Comparison of ENCODE assay signal across 16 cellular contexts in the genomic region with DNA sequence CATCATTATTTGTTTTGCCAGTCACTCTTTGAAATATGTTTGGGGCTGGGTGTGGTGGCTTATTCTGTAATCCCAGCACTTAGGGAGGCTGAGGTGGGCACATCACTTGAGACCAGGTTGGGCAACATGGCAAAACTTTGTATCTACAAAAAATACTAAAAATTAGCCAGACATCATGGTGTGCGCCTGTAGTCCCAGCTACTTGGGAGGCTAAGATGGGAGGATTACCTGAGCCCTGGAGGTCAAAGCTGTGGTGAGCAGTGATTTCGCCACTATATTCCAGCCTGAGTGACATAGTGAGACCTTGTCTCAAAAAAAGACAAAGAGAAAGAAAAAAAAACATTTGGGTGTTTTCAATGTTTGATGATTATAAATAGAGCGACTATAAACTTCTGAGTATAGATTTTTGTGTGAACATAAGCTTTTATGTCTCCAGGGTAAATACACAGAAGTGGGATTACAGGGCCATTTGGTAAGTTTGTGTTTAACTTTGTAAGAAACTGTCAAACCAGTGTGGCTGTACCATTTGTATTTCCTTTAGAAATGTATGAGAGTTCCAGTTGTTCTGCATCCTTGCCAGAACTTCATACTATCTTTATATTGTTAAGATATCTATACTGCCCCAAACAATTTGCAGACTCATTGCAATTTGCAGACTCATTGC. TPM values are rescaled to one million over a fixed set of nuclear protein-coding genes. Genes with fewer than 3 reads are reported as not detected.
A peak's percentile ranks its signal among the peaks of the same experiment; 100 is the strongest.
DNase-seq lines count a peak whose midpoint lies in the region; ATAC-seq, FAIRE-seq and TF ChIP-seq lines count a peak whose summit lies in the region.
"Had no signal": no experiment of that assay in that cellular context is flagged by ENCODE, and none has a peak within 500 bp of the region (broad histone marks: within the 10 kb centered on the region; RNA-seq: fewer than 3 reads in every experiment).

No MANE protein-coding gene starts in this region.

- POLR2A ChIA-PET in HepG2 (lab: Yijun Ruan, JAX): no interaction called here
- POLR2A ChIA-PET in K562 (lab: Yijun Ruan, JAX): interaction anchor here (0.6 to 2.2 kb wide), 2 partner anchors 12 to 758 kb away, joined by 3 to 11 read pairs; no protein-coding TSS in a partner anchor

- H4K8ac ChIP-seq in trophoblast cell (ENCODE audit: low read depth, low read length): no peak overlapping the region

- 79% methylated on average over 3 of the region's 3 CpGs for WGBS in HepG2 (ENCODE audit: low lambda C conversion rate)
- 78% methylated on average over 3 of the region's 3 CpGs for WGBS in right lobe of liver (ENCODE audit: insufficient coverage, low coverage, low lambda C conversion rate, missing lambda C conversion rate)
- whole genome bisulfite sequencing in K562 (ENCODE audit: insufficient coverage, low coverage, missing lambda C conversion rate): 97% methylated on average over 3 of the region's 3 CpGs
- WGBS in trophoblast cell (ENCODE audit: extremely low coverage, insufficient coverage, insufficient read length): no CpG with 5 or more reads among the region's 3 CpGs

- H4K20me1 ChIP-seq in HepG2 (ENCODE audit: insufficient read depth, low read length) (peaks cover 67% of the 10 kb centered on the region), K562 (replicated peaks; ENCODE audit: control insufficient read depth, insufficient read depth, low read length) (no peaks in the 10 kb centered on the region; the same call in 1 of the 2 replicates)

- no peaks in the 10 kb centered on the region for H3K27me3 ChIP-seq in HepG2 (ENCODE audit: control insufficient read depth in 1 of 2, insufficient read depth in 2 of 2, low read length in 2 of 2)
- H3K27me3 ChIP-seq in right lobe of liver: no peaks in the 10 kb centered on the region
- H3K27me3 ChIP-seq in K562 (ENCODE audit: control insufficient read depth in 2 of 2, insufficient read depth in 2 of 2, low read length in 2 of 2): no peaks in the 10 kb centered on the region
- H3K27me3 ChIP-seq in trophoblast cell (ENCODE audit: insufficient read depth, low read length): no peaks in the 10 kb centered on the region
- no peaks in the 10 kb centered on the region for H3K27me3 ChIP-seq in brain microvascular endothelial cell (replicated peaks)
- H3K27me3 ChIP-seq in lower lobe of right lung (ENCODE audit: low read depth): no peaks in the 10 kb centered on the region
- H3K27me3 ChIP-seq: BLaER1 treated with 17β-estradiol and CSF1 and Interleukin-3, amounts not matched to agents 10 nM and 100 nM had no signal

- H4K12ac ChIP-seq in trophoblast cell (ENCODE audit: low read depth, low read length): no peak overlapping the region

- no peak overlapping the region for H2AFZ ChIP-seq in HepG2 (ENCODE audit: low read length)
- no peak overlapping the region for H2AFZ ChIP-seq in K562 (ENCODE audit: low read depth, low read length)
- no peak overlapping the region for H2AFZ ChIP-seq in trophoblast cell (ENCODE audit: insufficient read depth, low read length, poor library complexity)
- H2AFZ ChIP-seq: GM23338 had no signal

- no peak overlapping the region for H3K27ac ChIP-seq in HepG2 (ENCODE audit: extremely low read length, insufficient read depth, low read length)
- H3K27ac ChIP-seq in right lobe of liver: no peak overlapping the region
- no peak overlapping the region for H3K27ac ChIP-seq in K562 (ENCODE audit: extremely low read depth, low read depth, low read length)
- no peak overlapping the region for H3K27ac ChIP-seq in trophoblast cell (ENCODE audit: low read depth, low read length)
- H3K27ac ChIP-seq in brain microvascular endothelial cell: no peak overlapping the region
- no peak overlapping the region for H3K27ac ChIP-seq in lower lobe of right lung
- H3K27ac ChIP-seq: BLaER1 treated with 17β-estradiol and CSF1 and Interleukin-3, amounts not matched to agents 10 nM and 100 nM had no signal

- H3K18ac ChIP-seq in trophoblast cell (ENCODE audit: low read length): no peak overlapping the region

- no peaks in the 10 kb centered on the region for H3K79me1 ChIP-seq in trophoblast cell (ENCODE audit: low read length)

- CTCF ChIA-PET in HepG2 (lab: Yijun Ruan, JAX; ENCODE audit: low intra/inter-chr PET ratio, low total read pairs) (no interaction called here), K562 (lab: Yijun Ruan, JAX; ENCODE audit: low intra/inter-chr PET ratio) (no interaction called here)

- TF ChIP-seq EP300 in HepG2 (IDR thresholded peaks at IDR 0.05; ENCODE audit: low read depth in 2 of 2, low read length in 2 of 2) (no peak), HepG2 (CRISPR knock-in tag; IDR thresholded peaks at IDR 0.05; ENCODE audit: borderline replicate concordance) (no peak), K562 (IDR thresholded peaks at IDR 0.05; ENCODE audit: low read length) (no peak)

- BruUV-seq in HepG2 (replicated peaks; lab: Mats Ljungman, UMichigan) (no TSS peak), K562 (replicated peaks; lab: Mats Ljungman, UMichigan) (no TSS peak)

- H3K9me3 ChIP-seq in HepG2 (ENCODE audit: low read length) (no peaks in the 10 kb centered on the region), right lobe of liver (no peaks in the 10 kb centered on the region), K562 (replicated peaks; ENCODE audit: control insufficient read depth, insufficient read depth, low read depth, low read length) (no peaks in the 10 kb centered on the region), trophoblast cell (ENCODE audit: insufficient read depth, low read depth, low read length) (no peaks in the 10 kb centered on the region), lower lobe of right lung (no peaks in the 10 kb centered on the region)
- H3K9me3 ChIP-seq: Caco-2 had no signal

- no peaks in the 10 kb centered on the region for H3K9me1 ChIP-seq in K562 (ENCODE audit: control insufficient read depth, insufficient read depth, low read length)

- H3K23ac ChIP-seq in trophoblast cell (ENCODE audit: low read length): no peak overlapping the region

- H3K9ac ChIP-seq in HepG2 (ENCODE audit: insufficient read depth, low read depth, low read length) (no peak overlapping the region), K562 (ENCODE audit: insufficient read depth in 1 of 2, low read depth in 2 of 2, low read length in 2 of 2) (no peak overlapping the region), trophoblast cell (ENCODE audit: low read length) (no peak overlapping the region)
- H3K9ac ChIP-seq: BLaER1 treated with 17β-estradiol and CSF1 and Interleukin-3, amounts not matched to agents 10 nM and 100 nM had no signal

- no peak overlapping the region for H2BK12ac ChIP-seq in trophoblast cell (ENCODE audit: low read length)

- TF ChIP-seq POLR2A in HepG2 (IDR thresholded peaks at IDR 0.05; ENCODE audit: insufficient read depth in 1 of 2, low read depth in 2 of 2, low read length in 2 of 2): no peak
- no peak for TF ChIP-seq POLR2A in right lobe of liver (IDR thresholded peaks at IDR 0.05)
- no peak for TF ChIP-seq POLR2A in K562 (conservative IDR thresholded peaks at IDR 0.05)

- H3K4me1 ChIP-seq in HepG2 (ENCODE audit: insufficient read depth, low read length) (peaks cover 51% of the 10 kb centered on the region), right lobe of liver (peaks cover 0 to 49% (median 4%) of the 10 kb centered on the region in 4 donors), K562 (replicated peaks in 1 of 2; ENCODE audit: control insufficient read depth in 2 of 2, insufficient read depth in 2 of 2, low read length in 2 of 2) (0 out of 5 replicates have a peak, but pooled peaks cover 0 to 3% of the 10 kb centered on the region in 2 experiments), trophoblast cell (ENCODE audit: control insufficient read depth in 1 of 2, insufficient read depth in 2 of 2, low read length in 2 of 2) (no peaks in the 10 kb centered on the region), lower lobe of right lung (peaks cover 19% of the 10 kb centered on the region)

- no peak overlapping the region for H2AK5ac ChIP-seq in trophoblast cell (ENCODE audit: low read length)

- TF ChIP-seq RAD21 in HepG2 (CRISPR knock-in tag; IDR thresholded peaks at IDR 0.05) (no peak), K562 (CRISPR knock-in tag; conservative IDR thresholded peaks at IDR 0.05 in 1 of 2, IDR thresholded peaks at IDR 0.05 in 1 of 2) (no peak)

- FAIRE-seq in HepG2 (lab: Jason Lieb, UNC) (no peak), K562 (lab: Jason Lieb, UNC) (no peak)
- FAIRE-seq: D721Med, G401.6, GM12891, H54 had no signal

- H2BK5ac ChIP-seq in trophoblast cell (ENCODE audit: low read depth, low read length, poor library complexity): no peak overlapping the region

- H3K4me3 ChIP-seq in HepG2 (replicated peaks in 1 of 3; ENCODE audit: insufficient read depth in 1 of 3, low read depth in 2 of 3, low read length in 3 of 3) (no peak overlapping the region), right lobe of liver (no peak overlapping the region), K562 (no peak overlapping the region), trophoblast cell (ENCODE audit: low read depth, low read length) (no peak overlapping the region), brain microvascular endothelial cell (ENCODE audit: low read depth, low read length) (no peak overlapping the region), lower lobe of right lung (no peak overlapping the region)
- H3K4me3 ChIP-seq: BLaER1 treated with 17β-estradiol and CSF1 and Interleukin-3, amounts not matched to agents 10 nM and 100 nM; GM23338 had no signal

- ATAC-seq in HepG2 (no peak; the same call in 2 of the 3 replicates), right lobe of liver (no peak), K562 (no peak), lower lobe of right lung (no peak)
- ATAC-seq: GM23338 had no signal

- DNase-seq in HepG2 (ENCODE audit: low spot score) (no peak), right lobe of liver (no peak), K562 (ENCODE audit: extremely low read depth in 1 of 4, low spot score in 3 of 4) (no peak), trophoblast cell (no peak), A172 (ENCODE audit: low spot score) (no peak), brain microvascular endothelial cell (no peak), lower lobe of right lung (no peak)
- DNase-seq: 8988T, HCEC 1CT had no signal

- H3K79me2 ChIP-seq in HepG2 (ENCODE audit: insufficient read depth, low read length) (peaks cover 97% of the 10 kb centered on the region), K562 (ENCODE audit: control insufficient read depth, insufficient read depth, low read length) (peaks cover 97% of the 10 kb centered on the region), trophoblast cell (ENCODE audit: control insufficient read depth, insufficient read depth, low read length, poor library complexity) (peaks cover 15% of the 10 kb centered on the region)

- intact Hi-C loops in HepG2 (cut with micrococcal nuclease; ENCODE audit: unreplicated experiment) (no loop called here), right lobe of liver (cut with DNase I) (no loop called here), K562 (cut with micrococcal nuclease) (no loop called here), lower lobe of right lung (cut with DNase I) (no loop called here)

- no peak overlapping the region for H3K14ac ChIP-seq in trophoblast cell (ENCODE audit: low read length)

- in situ Hi-C loops in HepG2 (cut with HindIII; ENCODE audit: extremely low pct_ligation_motif_present, low pct_unique_long_range_greater_than_20kb): no loop called here
- in situ Hi-C loops in K562 (cut with MboI): no loop called here
- in situ Hi-C loops in brain microvascular endothelial cell (cut with HindIII; ENCODE audit: low pct_ligation_motif_present, low sequenced_read_pairs): no loop called here

- TF ChIP-seq CTCF in HepG2 (CRISPR knock-in tag; IDR thresholded peaks at IDR 0.05) (no peak), right lobe of liver (IDR thresholded peaks at IDR 0.05) (no peak), K562 (IDR thresholded peaks at IDR 0.05 in 2 of 3, conservative IDR thresholded peaks at IDR 0.05 in 1 of 3; ENCODE audit: insufficient read depth in 2 of 3, low read depth in 1 of 3, low read length in 3 of 3) (no peak), brain microvascular endothelial cell (IDR thresholded peaks at IDR 0.05; ENCODE audit: low read depth, low read length, missing control alignments) (no peak), lower lobe of right lung (IDR thresholded peaks at IDR 0.05) (no peak)

- H2BK120ac ChIP-seq in trophoblast cell (ENCODE audit: insufficient read depth, low read length, poor library complexity): no peak overlapping the region

- H4K91ac ChIP-seq in trophoblast cell (ENCODE audit: low read depth, low read length): no peak overlapping the region

- H3K36me3 ChIP-seq in HepG2 (replicated peaks in 1 of 2; ENCODE audit: control insufficient read depth in 1 of 2, insufficient read depth in 2 of 2, low read length in 2 of 2) (peaks cover 2 to 6% of the 10 kb centered on the region in 2 experiments; a peak in 4 of 5 replicates), right lobe of liver (no peaks in the 10 kb centered on the region), K562 (ENCODE audit: control insufficient read depth, insufficient read depth, low read length) (peaks cover 8% of the 10 kb centered on the region; the same call in 1 of the 3 replicates), trophoblast cell (ENCODE audit: control insufficient read depth in 1 of 2, insufficient read depth in 2 of 2, low read length in 2 of 2) (peaks cover 0 to under 1% of the 10 kb centered on the region in 2 experiments), brain microvascular endothelial cell (replicated peaks) (no peaks in the 10 kb centered on the region), lower lobe of right lung (no peaks in the 10 kb centered on the region)

- peak overlapping the region; percentile 9 for H3K4ac ChIP-seq in trophoblast cell (ENCODE audit: low read depth, low read length)

- no peak overlapping the region for H3K4me2 ChIP-seq in HepG2 (ENCODE audit: low read depth, low read length)
- H3K4me2 ChIP-seq in K562 (ENCODE audit: insufficient read depth, low read length): no peak overlapping the region
- no peak overlapping the region for H3K4me2 ChIP-seq in trophoblast cell (ENCODE audit: low read length)
- H3K4me2 ChIP-seq: BLaER1 treated with 17β-estradiol and CSF1 and Interleukin-3, amounts not matched to agents 10 nM and 100 nM; GM23338 had no signal

RNA-seq across cellular contexts. Expression of gene BIRC6, which starts 15.8 kb away (rescaled TPM):
- 120 and 158 TPM in 2 replicates for total RNA-seq in HepG2 (2016; rRNA removed; fragmentation: Illumina TruSeq; extraction: Trizol)
- total RNA-seq in HepG2 (2016; cell fraction: cytosol; rRNA removed; fragmentation: Illumina TruSeq; extraction: Trizol; ENCODE audit: low read depth): 98.2 and 106 TPM in 2 replicates
- total RNA-seq in HepG2 (2016; cell fraction: insoluble cytoplasmic fraction; rRNA removed; fragmentation: Illumina TruSeq; extraction: Trizol): 111 and 153 TPM in 2 replicates
- 68.7 and 72.0 TPM in 2 replicates for total RNA-seq in HepG2 (2016; cell fraction: membrane; rRNA removed; fragmentation: Illumina TruSeq; extraction: Trizol)
- total RNA-seq in HepG2 (2016; cell fraction: nucleus; rRNA removed; fragmentation: Illumina TruSeq; extraction: Trizol): 178 and 187 TPM in 2 replicates
- 64.8 and 65.6 TPM in 2 replicates for polyA plus RNA-seq in HepG2 (2011; rRNA removed)
- 36.0 and 51.5 TPM in 2 replicates for polyA plus RNA-seq in HepG2 (2011; cell fraction: cytosol; rRNA removed)
- polyA plus RNA-seq in HepG2 (2011; cell fraction: nucleus; rRNA removed): 98.6 and 106 TPM in 2 replicates
- 42.2 and 47.8 TPM in 2 replicates for polyA plus RNA-seq in HepG2 (2012)
- 2.3 and 2.4 TPM in 2 replicates for polyA plus RNA-seq in HepG2 (2016; cell fraction: cytosol; fragmentation: Illumina TruSeq; extraction: Trizol; ENCODE audit: low read depth)
- polyA plus RNA-seq in HepG2 (2016; cell fraction: insoluble cytoplasmic fraction; fragmentation: Illumina TruSeq; extraction: Trizol; ENCODE audit: low read depth): 64.2 and 67.3 TPM in 2 replicates
- 5.8 and 7.0 TPM in 2 replicates for polyA plus RNA-seq in HepG2 (2016; cell fraction: membrane; fragmentation: Illumina TruSeq; extraction: Trizol; ENCODE audit: low read depth)
- 59.4 and 64.8 TPM in 2 replicates for polyA plus RNA-seq in HepG2 (2016; cell fraction: nucleus; fragmentation: Illumina TruSeq; extraction: Trizol; ENCODE audit: insufficient read depth, low read depth)
- 673 and 951 TPM in 2 replicates for polyA minus RNA-seq in HepG2 (2011; rRNA and poly(A)+ RNA removed; ENCODE audit: low replicate concordance)
- polyA minus RNA-seq in HepG2 (2011; cell fraction: cytosol; rRNA and poly(A)+ RNA removed): 177 and 213 TPM in 2 replicates
- polyA minus RNA-seq in HepG2 (2011; cell fraction: nucleus; rRNA and poly(A)+ RNA removed): 675 and 750 TPM in 2 replicates
- 10 to 100 TPM; 43.1 to 63.5 (median 47.2) TPM for total RNA-seq in right lobe of liver
- 422 and 1,015 TPM in 2 replicates for total RNA-seq in K562 (2011; cell fraction: chromatin; rRNA removed; ENCODE audit: low replicate concordance)
- total RNA-seq in K562 (2011; cell fraction: nucleolus; rRNA removed): 144 and 218 TPM in 2 replicates
- 276 and 284 TPM in 2 replicates for total RNA-seq in K562 (2011; cell fraction: nucleoplasm; rRNA removed)
- total RNA-seq in K562 (2014; rRNA removed): 49.8 and 73.8 TPM in 2 replicates
- 91.9 and 101 TPM in 2 replicates for total RNA-seq in K562 (2014; rRNA removed; fragmentation: Illumina TruSeq; extraction: Trizol)
- total RNA-seq in K562 (2015; rRNA removed; fragmentation: Illumina TruSeq; extraction: Trizol): 94.9 and 110 TPM in 2 replicates
- 72.1 and 73.8 TPM in 2 replicates for total RNA-seq in K562 (2021)
- polyA plus RNA-seq in K562 (2011; rRNA removed): 69.5 and 75.3 TPM in 2 replicates
- 51.1 and 59.8 TPM in 2 replicates for polyA plus RNA-seq in K562 (2011; cell fraction: cytosol; rRNA removed)
- 104 and 136 TPM in 2 replicates for polyA plus RNA-seq in K562 (2011; cell fraction: nucleus; rRNA removed)
- polyA plus RNA-seq in K562 (2012): 27.2 and 29.0 TPM in 2 replicates
- 34.1 and 37.1 TPM in 2 replicates for polyA plus RNA-seq in K562 (2014; fragmentation: Illumina TruSeq; extraction: Trizol)
- polyA plus RNA-seq in K562 (2014; fragmentation: Nextera tagmentation; extraction: Ambion mirVana): 10 to 100 TPM; 18.8 to 30.7 TPM
- polyA plus RNA-seq in K562 (2014; rRNA removed): 27.8 and 28.1 TPM in 2 replicates
- polyA minus RNA-seq in K562 (2011; rRNA and poly(A)+ RNA removed): 792 and 858 TPM in 2 replicates
- 140 and 175 TPM in 2 replicates for polyA minus RNA-seq in K562 (2011; cell fraction: cytosol; rRNA and poly(A)+ RNA removed)
- 201 and 344 TPM in 2 replicates for polyA minus RNA-seq in K562 (2011; cell fraction: nucleus; rRNA and poly(A)+ RNA removed)
- 18.0 and 19.8 TPM in 2 replicates for polyA plus RNA-seq in trophoblast cell (2013)
- total RNA-seq in A172 (2014; rRNA removed; shearing (Covaris generic)): 57.7 and 58.7 TPM in 2 replicates
- 88.3 TPM for total RNA-seq in lower lobe of right lung

Comparison
In these comparisons a context has a peak if more than half of its experiments do, and no peak if none do; other contexts are left out.
1. Of the 241 proteins assayed by ChIP-seq in both HepG2 and K562: peak only in HepG2: ELF4, FOXA3, GATAD2A, TCF7, ZNF3 and ZNF609; only in K562: NFE2; in both: none; in neither: 232; mixed calls (peak in some experiments, not most) for 2.